ENCODE assay signal across 11 cellular contexts in the genomic region with DNA sequence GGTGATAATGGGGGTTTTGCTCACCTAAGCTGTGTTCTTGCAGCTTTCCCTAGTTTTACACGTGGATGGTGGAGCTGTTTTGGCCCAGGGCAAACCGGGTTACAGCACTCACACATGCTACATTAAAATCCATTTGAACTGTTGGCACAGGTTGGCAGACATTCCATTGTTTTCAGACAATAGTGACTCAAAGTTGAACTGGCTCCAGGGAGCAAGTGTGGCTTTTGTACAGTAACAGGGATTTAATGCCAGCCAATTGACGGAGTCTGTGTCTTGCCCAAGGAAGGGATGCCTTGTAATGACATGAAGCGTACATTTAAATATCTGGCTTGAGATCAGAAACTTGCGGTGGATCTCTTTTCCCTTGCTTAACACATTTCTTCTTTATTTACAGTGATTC.
A peak's percentile ranks its signal among the peaks of the same experiment; 100 is the strongest.
DNase-seq lines count a peak whose midpoint lies in the region; ATAC-seq lines count a peak whose summit lies in the region.
"Had no signal": no experiment of that assay in that cellular context is flagged by ENCODE, and none has a peak within 500 bp of the region (broad histone marks: within the 10 kb centered on the region; RNA-seq: fewer than 3 reads in every experiment).

No MANE protein-coding gene starts in this region.

- ATAC-seq in effector memory CD8-positive, alpha-beta T cell (replicated peaks): no peak

- DNase-seq in DMS79 treated with DMSO at 0.1 percent for 48 hours (lab: John Stamatoyannopoulos, UW): peak; percentile 85
- DNase-seq in NCI-H1105 (lab: John Stamatoyannopoulos, UW): peak; percentile 61
- peak; percentile 84 for DNase-seq in cerebellar cortex (ENCODE audit: low spot score)
- peak; percentile 19 for DNase-seq in midbrain (lab: John Stamatoyannopoulos, UW)
- no peak for DNase-seq in stimulated activated CD4-positive, alpha-beta T cell treated with anti-CD3 and anti-CD28 coated beads, Interleukin-12 subunit alpha, Interleukin-12 subunit beta, amount 100 ng/mL, for 4 hours
- no peak for DNase-seq in effector memory CD8-positive, alpha-beta T cell
- DNase-seq in NAMALWA (ENCODE audit: low spot score): no peak
- DNase-seq in activated CD4-positive, alpha-beta T cell treated with anti-CD3 and anti-CD28 coated beads, Interleukin-2, amount 10 ng/mL, durations not matched to agents 24 days and 14 days: no peak
- DNase-seq: effector CD8-positive, alpha-beta T cell; hippocampal formation; NCI-H2081 treated with DMSO at 0.1 percent for 48 hours had no signal

- no peaks in the 10 kb centered on the region for H3K27me3 Mint-ChIP-seq in effector memory CD8-positive, alpha-beta T cell
- H3K27me3 Mint-ChIP-seq in activated CD4-positive, alpha-beta T cell treated with anti-CD3 and anti-CD28 coated beads, Interleukin-2, amount 10 ng/mL, durations not matched to agents 24 days and 14 days: no peaks in the 10 kb centered on the region

- no peak overlapping the region for H3K4me3 Mint-ChIP-seq in effector memory CD8-positive, alpha-beta T cell
- no peak overlapping the region for H3K4me3 Mint-ChIP-seq in activated CD4-positive, alpha-beta T cell treated with anti-CD3 and anti-CD28 coated beads, Interleukin-2, amount 10 ng/mL, durations not matched to agents 24 days and 14 days

- intact Hi-C loops in activated CD4-positive, alpha-beta T cell treated with anti-CD3 and anti-CD28 coated beads, Interleukin-2, amount 10 ng/mL, durations not matched to agents 24 days and 14 days (cut with micrococcal nuclease): no loop called here

- H3K9me3 Mint-ChIP-seq in effector memory CD8-positive, alpha-beta T cell: no peaks in the 10 kb centered on the region
- H3K9me3 Mint-ChIP-seq in activated CD4-positive, alpha-beta T cell treated with anti-CD3 and anti-CD28 coated beads, Interleukin-2, amount 10 ng/mL, durations not matched to agents 24 days and 14 days: no peaks in the 10 kb centered on the region

- peaks cover 27 to 39% of the 10 kb centered on the region in 2 donors for H3K4me1 Mint-ChIP-seq in effector memory CD8-positive, alpha-beta T cell (ENCODE audit: low read depth in 2 of 2)
- peaks cover 36% of the 10 kb centered on the region for H3K4me1 Mint-ChIP-seq in activated CD4-positive, alpha-beta T cell treated with anti-CD3 and anti-CD28 coated beads, Interleukin-2, amount 10 ng/mL, durations not matched to agents 24 days and 14 days

- peak overlapping the region in 1 of 2 donors; percentile 4 for H3K27ac Mint-ChIP-seq in effector memory CD8-positive, alpha-beta T cell
- H3K27ac Mint-ChIP-seq in activated CD4-positive, alpha-beta T cell treated with anti-CD3 and anti-CD28 coated beads, Interleukin-2, amount 10 ng/mL, durations not matched to agents 24 days and 14 days: no peak overlapping the region

- peaks cover 5% of the 10 kb centered on the region for H3K36me3 Mint-ChIP-seq in effector memory CD8-positive, alpha-beta T cell (ENCODE audit: insufficient read depth)
- H3K36me3 Mint-ChIP-seq in activated CD4-positive, alpha-beta T cell treated with anti-CD3 and anti-CD28 coated beads, Interleukin-2, amount 10 ng/mL, durations not matched to agents 24 days and 14 days (ENCODE audit: low read depth): peaks cover 19% of the 10 kb centered on the region

Comparison
In these comparisons a context has a peak if more than half of its experiments do, and no peak if none do; other contexts are left out.
1. DNase-seq: peak in DMS79 treated with DMSO at 0.1 percent for 48 hours (single experiment), NCI-H1105 (single experiment), cerebellar cortex (single experiment) and midbrain (single experiment); none in stimulated activated CD4-positive, alpha-beta T cell treated with anti-CD3 and anti-CD28 coated beads, Interleukin-12 subunit alpha, Interleukin-12 subunit beta, amount 100 ng/mL, for 4 hours (single experiment), effector memory CD8-positive, alpha-beta T cell (0 of 3), NAMALWA (single experiment) and activated CD4-positive, alpha-beta T cell treated with anti-CD3 and anti-CD28 coated beads, Interleukin-2, amount 10 ng/mL, durations not matched to agents 24 days and 14 days (single experiment).